ENCODE assay signal across 14 cellular contexts in the genomic region with DNA sequence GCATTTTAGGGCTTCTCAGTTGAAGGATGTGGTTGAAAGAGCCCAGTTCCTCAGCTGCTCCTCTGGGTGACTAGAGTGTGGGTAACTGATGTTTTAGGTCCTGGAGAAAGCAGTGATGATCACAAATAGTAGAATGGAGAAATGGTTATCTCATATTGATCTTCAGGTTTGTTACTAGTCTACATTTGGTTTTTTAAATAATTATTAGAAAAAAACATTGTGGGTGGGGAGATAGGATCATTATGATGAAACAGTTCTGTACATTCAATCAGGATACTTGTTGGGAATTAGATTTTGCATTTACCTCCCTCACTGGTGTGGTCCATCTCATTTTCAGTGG. TPM values are rescaled to one million over a fixed set of nuclear protein-coding genes. Genes with fewer than 3 reads are reported as not detected.
DNase-seq lines count a peak whose midpoint lies in the region; ATAC-seq, FAIRE-seq and TF ChIP-seq lines count a peak whose summit lies in the region.
"Had no signal": no experiment of that assay in that cellular context is flagged by ENCODE, and none has a peak within 500 bp of the region (broad histone marks: within the 10 kb centered on the region; RNA-seq: fewer than 3 reads in every experiment).

No MANE protein-coding gene starts in this region.

- H3K36me3 ChIP-seq in HCT116 (ENCODE audit: control insufficient read depth in 1 of 2, insufficient read depth in 2 of 2, low read length in 2 of 2) = no peaks in the 10 kb centered on the region
- H3K36me3 ChIP-seq in K562 (ENCODE audit: control insufficient read depth, insufficient read depth, low read length) = peaks cover 26% of the 10 kb centered on the region; the same call in 2 of the 3 replicates
- H3K36me3 ChIP-seq: ascending aorta, thoracic aorta had no signal

- BruUV-seq in HCT116 (replicated peaks; lab: Mats Ljungman, UMichigan) = TSS peak; percentile 28
- no TSS peak for BruUV-seq in K562 (replicated peaks; lab: Mats Ljungman, UMichigan)

- no peak for TF ChIP-seq EP300 in K562 (IDR thresholded peaks at IDR 0.05; ENCODE audit: low read length)

- DNase-seq in T-helper 2 cell treated with Interferon-gamma antibody and Interleukin-4, amounts not matched to agents 5 μg/mL and 100 μg/mL, for 36 hours (ENCODE audit: low spot score) = no peak
- DNase-seq in T-helper 2 cell (no peak), HCT116 (ENCODE audit: low read depth, low spot score) (no peak), K562 (ENCODE audit: extremely low read depth in 1 of 4, low spot score in 3 of 4) (no peak), natural killer cell (no peak), NCI-H69 (lab: John Stamatoyannopoulos, UW) (no peak)

- RAD21 ChIA-PET in HCT116 (lab: Charles Lee; ENCODE audit: low non-redundant PET in 1 of 2, low total read pairs in 2 of 2, uncharacterized antibody in 2 of 2, unreplicated experiment in 2 of 2) = no interaction called here

- peaks cover 12% of the 10 kb centered on the region; the same call in 1 of the 2 replicates for H4K20me1 ChIP-seq in HCT116 (ENCODE audit: insufficient read depth)
- peaks cover 32% of the 10 kb centered on the region for H4K20me1 ChIP-seq in K562 (replicated peaks; ENCODE audit: control insufficient read depth, insufficient read depth, low read length)

- POLR2A ChIA-PET in HCT116 (lab: Charles Lee) (no interaction called here), K562 (lab: Yijun Ruan, JAX) (interaction anchor here (1.0 to 3.3 kb wide), 5 partner anchors 8 to 15 kb away, joined by 3 to 11 read pairs (median 4); no protein-coding TSS in a partner anchor)

- peaks cover 20% of the 10 kb centered on the region for H3K36me3 Mint-ChIP-seq in T-helper 2 cell treated with Interferon-gamma antibody and Interleukin-4, amounts not matched to agents 5 μg/mL and 100 μg/mL, for 36 hours (ENCODE audit: low read depth)
- H3K36me3 Mint-ChIP-seq in natural killer cell = no peaks in the 10 kb centered on the region

- H3K27me3 ChIP-seq in HCT116 (ENCODE audit: insufficient read depth, low read length) = no peaks in the 10 kb centered on the region
- H3K27me3 ChIP-seq in K562 (ENCODE audit: control insufficient read depth in 2 of 2, insufficient read depth in 2 of 2, low read length in 2 of 2) = no peaks in the 10 kb centered on the region
- H3K27me3 ChIP-seq: ascending aorta had no signal

- no peak for TF ChIP-seq CTCF in HCT116 (IDR thresholded peaks at IDR 0.05 in 2 of 3, conservative IDR thresholded peaks at IDR 0.05 in 1 of 3; ENCODE audit: borderline replicate concordance in 1 of 3, insufficient read depth in 1 of 3, low read depth in 2 of 3, low read length in 2 of 3)
- no peak for TF ChIP-seq CTCF in K562 (IDR thresholded peaks at IDR 0.05 in 2 of 3, conservative IDR thresholded peaks at IDR 0.05 in 1 of 3; ENCODE audit: insufficient read depth in 2 of 3, low read depth in 1 of 3, low read length in 3 of 3)
- TF ChIP-seq CTCF in natural killer cell (IDR thresholded peaks at IDR 0.05) = peak; percentile 44

- no peak for TF ChIP-seq POLR2A in HCT116 (IDR thresholded peaks at IDR 0.05; ENCODE audit: borderline replicate concordance, extremely low read depth, insufficient read depth, insufficient read length)
- TF ChIP-seq POLR2A in K562 (conservative IDR thresholded peaks at IDR 0.05) = no peak

- intact Hi-C loops in HCT116 (cut with micrococcal nuclease) = loop anchor here (1.0 to 2.0 kb wide), 3 partner anchors 35 to 161 kb away; no protein-coding TSS in a partner anchor
- intact Hi-C loops in K562 (cut with micrococcal nuclease) = loop anchor here (10.0 kb wide), 1 partner anchor 113 kb away; no protein-coding TSS in a partner anchor
- intact Hi-C loops in natural killer cell (cut with micrococcal nuclease) = loop anchor here (1.0 to 5.0 kb wide), 4 partner anchors 36 to 161 kb away; no protein-coding TSS in a partner anchor

- no peak overlapping the region for H2AFZ ChIP-seq in HCT116 (ENCODE audit: low read depth, low read length, poor library complexity, severe bottlenecking)
- H2AFZ ChIP-seq in K562 (ENCODE audit: low read depth, low read length) = no peak overlapping the region

- H3K79me2 ChIP-seq in HCT116 (ENCODE audit: insufficient read depth, low read length) = peaks cover 84% of the 10 kb centered on the region
- peaks cover 95% of the 10 kb centered on the region for H3K79me2 ChIP-seq in K562 (ENCODE audit: control insufficient read depth, insufficient read depth, low read length)

- H3K4me1 ChIP-seq in HCT116 (ENCODE audit: control insufficient read depth in 1 of 2, insufficient read depth in 2 of 2, low read length in 2 of 2) = peaks cover 37 to 42% of the 10 kb centered on the region in 2 experiments
- peaks cover 8 to 12% of the 10 kb centered on the region in 2 experiments; a peak in 3 of 5 replicates for H3K4me1 ChIP-seq in K562 (replicated peaks in 1 of 2; ENCODE audit: control insufficient read depth in 2 of 2, insufficient read depth in 2 of 2, low read length in 2 of 2)
- H3K4me1 ChIP-seq: ascending aorta had no signal

- H3K27ac ChIP-seq in HCT116 (ENCODE audit: low read depth, low read length) (no peak overlapping the region), K562 (ENCODE audit: extremely low read depth, low read depth, low read length) (no peak overlapping the region)
- H3K27ac ChIP-seq: ascending aorta, thoracic aorta had no signal

- H3K4me2 ChIP-seq in HCT116 (ENCODE audit: low read length) = no peak overlapping the region
- no peak overlapping the region for H3K4me2 ChIP-seq in K562 (ENCODE audit: insufficient read depth, low read length)

- no peaks in the 10 kb centered on the region for H3K9me1 ChIP-seq in K562 (ENCODE audit: control insufficient read depth, insufficient read depth, low read length)

- TF ChIP-seq RAD21 in HCT116 (IDR thresholded peaks at IDR 0.05; ENCODE audit: low read depth) (no peak), K562 (CRISPR knock-in tag; conservative IDR thresholded peaks at IDR 0.05 in 1 of 2, IDR thresholded peaks at IDR 0.05 in 1 of 2) (no peak)

- FAIRE-seq in K562 (lab: Jason Lieb, UNC) = no peak
- FAIRE-seq: A204.1 had no signal

- no peaks in the 10 kb centered on the region for H3K27me3 Mint-ChIP-seq in T-helper 2 cell treated with Interferon-gamma antibody and Interleukin-4, amounts not matched to agents 5 μg/mL and 100 μg/mL, for 36 hours (ENCODE audit: low read depth)
- H3K27me3 Mint-ChIP-seq in natural killer cell (ENCODE audit: low read depth in 2 of 2) = no peaks in the 10 kb centered on the region

- ATAC-seq in HCT116 (no peak), K562 (no peak), natural killer cell (no peak), GM19395 (IDR thresholded peaks at IDR 0.05; ENCODE audit: unreplicated experiment) (no peak), GM18870 (IDR thresholded peaks at IDR 0.05; ENCODE audit: unreplicated experiment) (no peak)

- CTCF ChIA-PET in HCT116 (lab: Charles Lee) = interaction anchor here (0.7 to 3.8 kb wide), 6 partner anchors 10 to 160 kb away, joined by 3 to 26 read pairs (median 9); a partner anchor contains a TSS
- CTCF ChIA-PET in K562 (lab: Yijun Ruan, JAX; ENCODE audit: low intra/inter-chr PET ratio) = interaction anchor here (0.6 to 0.9 kb wide), 2 partner anchors 123 to 161 kb away, joined by 3 to 5 read pairs; no protein-coding TSS in a partner anchor

- peak overlapping the region; percentile 81 for H3K27ac Mint-ChIP-seq in T-helper 2 cell treated with Interferon-gamma antibody and Interleukin-4, amounts not matched to agents 5 μg/mL and 100 μg/mL, for 36 hours
- H3K27ac Mint-ChIP-seq in natural killer cell = peak overlapping the region; percentile 81 to 89

- peaks cover 62% of the 10 kb centered on the region for H3K4me1 Mint-ChIP-seq in T-helper 2 cell treated with Interferon-gamma antibody and Interleukin-4, amounts not matched to agents 5 μg/mL and 100 μg/mL, for 36 hours (ENCODE audit: low read depth)
- H3K4me1 Mint-ChIP-seq in natural killer cell = peaks cover 43 to 51% of the 10 kb centered on the region in 2 donors

- H3K9ac ChIP-seq in HCT116 (ENCODE audit: low read length) = no peak overlapping the region
- H3K9ac ChIP-seq in K562 (ENCODE audit: insufficient read depth in 1 of 2, low read depth in 2 of 2, low read length in 2 of 2) = no peak overlapping the region

- H3K4me3 ChIP-seq in HCT116 (replicated peaks in 1 of 2; ENCODE audit: low read depth in 1 of 2, low read length in 2 of 2) (no peak overlapping the region), K562 (no peak overlapping the region)
- H3K4me3 ChIP-seq: ascending aorta, skin epidermis, thoracic aorta had no signal

- in situ Hi-C loops in K562 (cut with MboI) = no loop called here

- H3K9me2 ChIP-seq in HCT116 (ENCODE audit: insufficient read depth) = no peaks in the 10 kb centered on the region

- H3K9me3 Mint-ChIP-seq in T-helper 2 cell treated with Interferon-gamma antibody and Interleukin-4, amounts not matched to agents 5 μg/mL and 100 μg/mL, for 36 hours = no peaks in the 10 kb centered on the region
- no peaks in the 10 kb centered on the region for H3K9me3 Mint-ChIP-seq in natural killer cell

- H3K4me3 Mint-ChIP-seq in T-helper 2 cell treated with Interferon-gamma antibody and Interleukin-4, amounts not matched to agents 5 μg/mL and 100 μg/mL, for 36 hours = peak overlapping the region; percentile 44
- H3K4me3 Mint-ChIP-seq in natural killer cell = peak overlapping the region; percentile 67

- H3K9me3 ChIP-seq in HCT116 (ENCODE audit: control insufficient read depth in 1 of 2, insufficient read depth in 1 of 2, low read depth in 1 of 2, low read length in 2 of 2) = no peaks in the 10 kb centered on the region
- H3K9me3 ChIP-seq in K562 (replicated peaks; ENCODE audit: control insufficient read depth, insufficient read depth, low read depth, low read length) = no peaks in the 10 kb centered on the region
- H3K9me3 ChIP-seq: ascending aorta, thoracic aorta had no signal

RNA-seq across cellular contexts. Expression of a gene that starts 24.9 kb away (rescaled TPM):
- total RNA-seq in HCT116 (2021; ENCODE audit: unreplicated experiment) (129 TPM), K562 (2014; rRNA removed) (26.6 and 38.5 TPM in 2 replicates), K562 (2014; rRNA removed; fragmentation: Illumina TruSeq; extraction: Trizol) (26.9 and 27.2 TPM in 2 replicates), K562 (2015; rRNA removed; fragmentation: Illumina TruSeq; extraction: Trizol) (22.4 and 24.8 TPM in 2 replicates), K562 (2021) (73.9 and 84.2 TPM in 2 replicates), natural killer cell (100 to 1,000 TPM; 101 to 106 (median 105) TPM)
- polyA plus RNA-seq in HCT116 (2012) = 127 and 133 TPM in 2 replicates
- total RNA-seq in K562 (2011; cell fraction: chromatin; rRNA removed; ENCODE audit: low replicate concordance) = 399 and 583 TPM in 2 replicates
- total RNA-seq in K562 (2011; cell fraction: nucleolus; rRNA removed) = 378 and 395 TPM in 2 replicates
- 386 and 451 TPM in 2 replicates for total RNA-seq in K562 (2011; cell fraction: nucleoplasm; rRNA removed)
- polyA plus RNA-seq in K562 (2011; rRNA removed) (55.3 and 89.8 TPM in 2 replicates), K562 (2014; fragmentation: Illumina TruSeq; extraction: Trizol) (64.5 and 74.3 TPM in 2 replicates), K562 (2014; fragmentation: Nextera tagmentation; extraction: Ambion mirVana) (1 to 10 TPM; 1.1 TPM), K562 (2014; rRNA removed) (62.8 and 63.9 TPM in 2 replicates)
- polyA plus RNA-seq in K562 (2011; cell fraction: cytosol; rRNA removed) = 94.7 and 107 TPM in 2 replicates
- polyA plus RNA-seq in K562 (2011; cell fraction: nucleus; rRNA removed) = 167 and 200 TPM in 2 replicates
- 57.0 and 119 TPM in 2 replicates for polyA plus RNA-seq in K562 (2012)
- polyA minus RNA-seq in K562 (2011; rRNA and poly(A)+ RNA removed) = 76.8 and 96.3 TPM in 2 replicates
- polyA minus RNA-seq in K562 (2011; cell fraction: cytosol; rRNA and poly(A)+ RNA removed) = 59.7 and 96.8 TPM in 2 replicates
- 55.1 and 75.6 TPM in 2 replicates for polyA minus RNA-seq in K562 (2011; cell fraction: nucleus; rRNA and poly(A)+ RNA removed)

RNA-seq across cellular contexts. Expression of a gene that starts 57.0 kb away (rescaled TPM):
- 13.9 TPM for total RNA-seq in HCT116 (2021; ENCODE audit: unreplicated experiment)
- polyA plus RNA-seq in HCT116 (2012) = 4.5 and 6.2 TPM in 2 replicates
- total RNA-seq in K562 (2011; cell fraction: chromatin; rRNA removed; ENCODE audit: low replicate concordance) = 0.70 and 1.5 TPM in 2 replicates
- total RNA-seq in K562 (2011; cell fraction: nucleolus; rRNA removed) = 2.4 and 5.5 TPM in 2 replicates
- total RNA-seq in K562 (2011; cell fraction: nucleoplasm; rRNA removed) = 1.5 and 2.1 TPM in 2 replicates
- total RNA-seq in K562 (2014; rRNA removed) = 1.1 and 1.4 TPM in 2 replicates
- not detected in 2 replicates for total RNA-seq in K562 (2014; rRNA removed; fragmentation: Illumina TruSeq; extraction: Trizol)
- total RNA-seq in K562 (2015; rRNA removed; fragmentation: Illumina TruSeq; extraction: Trizol) = not detected in 2 replicates
- total RNA-seq in K562 (2021) = 2.2 TPM in 2 replicates
- polyA plus RNA-seq in K562 (2011; rRNA removed) = 0.08 and 0.15 TPM in 2 replicates
- polyA plus RNA-seq in K562 (2011; cell fraction: cytosol; rRNA removed) = 0.09 and 1.8 TPM in 2 replicates
- 2.7 and 8.7 TPM in 2 replicates for polyA plus RNA-seq in K562 (2011; cell fraction: nucleus; rRNA removed)
- 0.19 and 0.40 TPM in 2 replicates for polyA plus RNA-seq in K562 (2012)
- not detected in 2 replicates for polyA plus RNA-seq in K562 (2014; fragmentation: Illumina TruSeq; extraction: Trizol)
- under 1 TPM in 1 of 2 experiments, not detected in 1; 0.07 TPM for polyA plus RNA-seq in K562 (2014; fragmentation: Nextera tagmentation; extraction: Ambion mirVana)
- polyA plus RNA-seq in K562 (2014; rRNA removed) = 0.50 and 3.3 TPM in 2 replicates
- not detected in 2 replicates for polyA minus RNA-seq in K562 (2011; rRNA and poly(A)+ RNA removed)
- polyA minus RNA-seq in K562 (2011; cell fraction: cytosol; rRNA and poly(A)+ RNA removed) = not detected in 2 replicates
- 0.94 TPM in 1 of 2 replicates, not detected in the other for polyA minus RNA-seq in K562 (2011; cell fraction: nucleus; rRNA and poly(A)+ RNA removed)
- total RNA-seq in natural killer cell = under 1 TPM in 1 of 3 donors, not detected in 2; 0.24 TPM
- total RNA-seq: ascending aorta; left colon; T-helper 2 cell treated with Interferon-gamma antibody and Interleukin-4, amounts not matched to agents 100 ng/mL and 5 ng/mL, for 36 hours; thoracic aorta had no signal

RNA-seq across cellular contexts. Expression of a gene that starts 57.4 kb away (rescaled TPM):
- total RNA-seq in HCT116 (2021; ENCODE audit: unreplicated experiment) (15.8 TPM), K562 (2014; rRNA removed) (6.9 and 11.7 TPM in 2 replicates), K562 (2014; rRNA removed; fragmentation: Illumina TruSeq; extraction: Trizol) (6.3 and 7.7 TPM in 2 replicates), K562 (2015; rRNA removed; fragmentation: Illumina TruSeq; extraction: Trizol) (9.2 and 9.5 TPM in 2 replicates), K562 (2021) (11.9 and 12.4 TPM in 2 replicates), natural killer cell (10 to 100 TPM; 16.4 to 22.1 (median 16.7) TPM)
- polyA plus RNA-seq in HCT116 (2012) = 5.0 and 5.7 TPM in 2 replicates
- total RNA-seq in K562 (2011; cell fraction: chromatin; rRNA removed; ENCODE audit: low replicate concordance) = 11.6 and 24.3 TPM in 2 replicates
- total RNA-seq in K562 (2011; cell fraction: nucleolus; rRNA removed) = 22.4 and 24.5 TPM in 2 replicates
- 18.8 and 20.0 TPM in 2 replicates for total RNA-seq in K562 (2011; cell fraction: nucleoplasm; rRNA removed)
- polyA plus RNA-seq in K562 (2011; rRNA removed) (5.0 and 5.1 TPM in 2 replicates), K562 (2014; fragmentation: Illumina TruSeq; extraction: Trizol) (4.2 and 5.3 TPM in 2 replicates), K562 (2014; fragmentation: Nextera tagmentation; extraction: Ambion mirVana) (under 1 TPM; 0.56 to 0.99 TPM), K562 (2014; rRNA removed) (5.2 and 6.8 TPM in 2 replicates)
- 5.5 and 6.0 TPM in 2 replicates for polyA plus RNA-seq in K562 (2011; cell fraction: cytosol; rRNA removed)
- polyA plus RNA-seq in K562 (2011; cell fraction: nucleus; rRNA removed) = 3.8 and 5.5 TPM in 2 replicates
- 2.4 and 3.0 TPM in 2 replicates for polyA plus RNA-seq in K562 (2012)
- polyA minus RNA-seq in K562 (2011; rRNA and poly(A)+ RNA removed) = 13.2 and 19.0 TPM in 2 replicates
- polyA minus RNA-seq in K562 (2011; cell fraction: cytosol; rRNA and poly(A)+ RNA removed) = 14.0 and 14.1 TPM in 2 replicates
- polyA minus RNA-seq in K562 (2011; cell fraction: nucleus; rRNA and poly(A)+ RNA removed) = 7.5 and 9.2 TPM in 2 replicates
